Comparison of ENCODE assay signal across 30 cellular contexts in the genomic region with DNA sequence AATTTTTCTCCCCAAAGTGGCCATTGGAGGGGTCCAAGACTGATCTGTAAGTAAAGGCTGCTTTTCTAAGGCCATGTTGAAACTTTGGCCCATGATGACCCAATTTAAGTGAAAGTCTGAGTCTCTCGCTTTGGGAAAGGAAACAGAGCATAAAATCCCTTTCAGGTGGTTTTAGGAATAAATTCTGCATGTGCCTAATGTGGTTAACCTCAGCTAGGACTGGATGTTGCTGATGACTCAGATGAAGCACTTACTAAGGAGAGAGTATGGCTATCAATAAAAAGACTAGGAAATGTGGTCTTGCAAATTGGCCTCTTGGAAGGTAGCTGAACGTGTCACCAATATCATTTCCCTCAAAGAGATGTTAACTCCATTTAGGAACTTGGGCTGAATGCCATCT.
"Had no signal": no experiment of that assay in that cellular context is flagged by ENCODE, and none has a peak within 500 bp of the region (broad histone marks: within the 10 kb centered on the region; RNA-seq: fewer than 3 reads in every experiment).

No MANE protein-coding gene starts in this region.

- H3K9me3 ChIP-seq: esophagus squamous epithelium had no signal

- H3K36me3 Mint-ChIP-seq: activated naive CD4-positive, alpha-beta T cell treated with anti-CD3 and anti-CD28 coated beads, Interleukin-2, amount 10 ng/mL, durations not matched to agents 7 days and 5 days; activated naive CD4-positive, alpha-beta T cell treated with anti-CD3 and anti-CD28 coated beads, Interleukin-2, amount 50 U/mL, for 72 hours; activated naive CD8-positive, alpha-beta T cell treated with anti-CD3 and anti-CD28 coated beads, Interleukin-2, amount 10 ng/mL, durations not matched to agents 7 days and 5 days; brain had no signal

- H3K4me1 ChIP-seq: breast epithelium, esophagus squamous epithelium had no signal

- H3K9me3 Mint-ChIP-seq: activated CD4-positive, alpha-beta T cell treated with anti-CD3 and anti-CD28 coated beads, Interleukin-2, amount 10 ng/mL, durations not matched to agents 7 days and 5 days; activated naive CD4-positive, alpha-beta T cell treated with anti-CD3 and anti-CD28 coated beads, Interleukin-2, amount 10 ng/mL, durations not matched to agents 7 days and 5 days; activated naive CD4-positive, alpha-beta T cell treated with anti-CD3 and anti-CD28 coated beads, Interleukin-2, amount 50 U/mL, for 72 hours; activated naive CD8-positive, alpha-beta T cell treated with anti-CD3 and anti-CD28 coated beads, Interleukin-2, amount 10 ng/mL, durations not matched to agents 7 days and 5 days; activated T-cell treated with anti-CD3 and anti-CD28 coated beads, Interleukin-2, amount 50 U/mL, for 24 hours; effector memory CD8-positive, alpha-beta T cell had no signal

- H3K4me3 ChIP-seq: breast epithelium, coronary artery, dorsolateral prefrontal cortex, esophagus squamous epithelium had no signal

- ATAC-seq: activated CD4-positive, alpha-beta T cell treated with anti-CD3 and anti-CD28 coated beads for 36 hours; activated naive CD4-positive, alpha-beta T cell treated with anti-CD3 and anti-CD28 coated beads, Interleukin-2, amount 50 U/mL, for 72 hours; activated T-cell treated with anti-CD3 and anti-CD28 coated beads, Interleukin-2, amount 50 U/mL, for 72 hours; effector memory CD8-positive, alpha-beta T cell had no signal

- H3K27me3 Mint-ChIP-seq: activated CD4-positive, alpha-beta memory T cell treated with anti-CD3 and anti-CD28 coated beads, Interleukin-2, amount 10 ng/mL, durations not matched to agents 7 days and 5 days; activated CD4-positive, alpha-beta T cell treated with anti-CD3 and anti-CD28 coated beads, Interleukin-2, amount 10 ng/mL, durations not matched to agents 7 days and 5 days; activated naive CD4-positive, alpha-beta T cell treated with anti-CD3 and anti-CD28 coated beads, Interleukin-2, amount 10 ng/mL, durations not matched to agents 7 days and 5 days; activated naive CD8-positive, alpha-beta T cell treated with anti-CD3 and anti-CD28 coated beads, Interleukin-2, amount 10 ng/mL, durations not matched to agents 7 days and 5 days; activated T-cell treated with anti-CD3 and anti-CD28 coated beads, Interleukin-2, amount 50 U/mL, for 24 hours; central memory CD8-positive, alpha-beta T cell; dendritic cell treated with granulocyte-macrophage colony-stimulating factor and Interleukin-4, amounts not matched to agents 40 ng/mL and 50 ng/mL, for 4 days; effector memory CD8-positive, alpha-beta T cell had no signal

- H3K4me1 Mint-ChIP-seq: activated CD4-positive, alpha-beta memory T cell treated with anti-CD3 and anti-CD28 coated beads, Interleukin-2, amount 10 ng/mL, durations not matched to agents 7 days and 5 days; activated CD4-positive, alpha-beta T cell treated with anti-CD3 and anti-CD28 coated beads for 36 hours; activated CD4-positive, alpha-beta T cell treated with anti-CD3 and anti-CD28 coated beads, Interleukin-2, amount 10 ng/mL, durations not matched to agents 7 days and 5 days; activated naive CD4-positive, alpha-beta T cell treated with anti-CD3 and anti-CD28 coated beads, Interleukin-2, amount 10 ng/mL, durations not matched to agents 7 days and 5 days; activated naive CD8-positive, alpha-beta T cell treated with anti-CD3 and anti-CD28 coated beads, Interleukin-2, amount 10 ng/mL, durations not matched to agents 7 days and 5 days; central memory CD8-positive, alpha-beta T cell had no signal

- DNase-seq: activated CD4-positive, alpha-beta memory T cell treated with anti-CD3 and anti-CD28 coated beads, Interleukin-2, amount 10 ng/mL, durations not matched to agents 7 days and 5 days; activated CD4-positive, alpha-beta T cell treated with anti-CD3 and anti-CD28 coated beads for 36 hours; activated CD4-positive, alpha-beta T cell treated with anti-CD3 and anti-CD28 coated beads, Interleukin-2, amount 10 ng/mL, durations not matched to agents 7 days and 5 days; activated CD4-positive, alpha-beta T cell treated with anti-CD3 and anti-CD28 coated beads, Interleukin-2, amount 50 U/mL, for 4 hours; activated CD4-positive, CD25-positive, alpha-beta regulatory T cell; activated CD4-positive, CD25-positive, alpha-beta regulatory T cell treated with anti-CD3 and anti-CD28 coated beads, Interleukin-2, amount 50 U/mL, for 72 hours; activated CD8-positive, alpha-beta memory T cell treated with anti-CD3 and anti-CD28 coated beads, Interleukin-2, amount 50 U/mL, for 48 hours; activated gamma-delta T cell; activated naive CD4-positive, alpha-beta T cell; activated naive CD4-positive, alpha-beta T cell treated with anti-CD3 and anti-CD28 coated beads, Interleukin-2, amount 10 ng/mL, durations not matched to agents 7 days and 5 days; activated naive CD8-positive, alpha-beta T cell treated with anti-CD3 and anti-CD28 coated beads, Interleukin-2, amount 10 ng/mL, durations not matched to agents 7 days and 5 days; activated T-cell treated with anti-CD3 and anti-CD28 coated beads for 4 hours; activated T-cell treated with anti-CD3 and anti-CD28 coated beads, Interleukin-2, amount 50 U/mL, for 24 hours; activated T-cell treated with anti-CD3 and anti-CD28 coated beads, Interleukin-2, amount 50 U/mL, for 72 hours; amniotic stem cell; anterior cingulate cortex; dorsolateral prefrontal cortex; effector memory CD8-positive, alpha-beta T cell; esophagus squamous epithelium; head of caudate nucleus; hippocampal formation; T-helper 9 cell had no signal

- H3K27ac Mint-ChIP-seq: activated CD4-positive, alpha-beta memory T cell treated with anti-CD3 and anti-CD28 coated beads, Interleukin-2, amount 10 ng/mL, durations not matched to agents 7 days and 5 days; activated CD4-positive, alpha-beta T cell treated with anti-CD3 and anti-CD28 coated beads for 36 hours; activated CD4-positive, alpha-beta T cell treated with anti-CD3 and anti-CD28 coated beads, Interleukin-2, amount 10 ng/mL, durations not matched to agents 7 days and 5 days; activated naive CD4-positive, alpha-beta T cell treated with anti-CD3 and anti-CD28 coated beads, Interleukin-2, amount 10 ng/mL, durations not matched to agents 7 days and 5 days; activated naive CD4-positive, alpha-beta T cell treated with anti-CD3 and anti-CD28 coated beads, Interleukin-2, amount 50 U/mL, for 72 hours; activated naive CD8-positive, alpha-beta T cell treated with anti-CD3 and anti-CD28 coated beads, Interleukin-2, amount 10 ng/mL, durations not matched to agents 7 days and 5 days; activated T-cell treated with anti-CD3 and anti-CD28 coated beads, Interleukin-2, amount 50 U/mL, for 24 hours; activated T-cell treated with anti-CD3 and anti-CD28 coated beads, Interleukin-2, amount 50 U/mL, for 72 hours; brain; dendritic cell treated with granulocyte-macrophage colony-stimulating factor and Interleukin-4, amounts not matched to agents 40 ng/mL and 50 ng/mL, for 4 days; effector memory CD8-positive, alpha-beta T cell; T-helper 1 cell treated with Interleukin-12 subunit alpha and Interleukin-12 subunit beta and Interleukin-4 antibody, amounts not matched to agents 30 μg/mL and 1 μg/mL, for 36 hours had no signal

- H3K27ac ChIP-seq: breast epithelium, coronary artery, dorsolateral prefrontal cortex, epithelial cell of prostate, esophagus squamous epithelium had no signal

- H3K4me3 Mint-ChIP-seq: activated CD4-positive, alpha-beta memory T cell treated with anti-CD3 and anti-CD28 coated beads, Interleukin-2, amount 10 ng/mL, durations not matched to agents 7 days and 5 days; activated CD4-positive, alpha-beta T cell treated with anti-CD3 and anti-CD28 coated beads for 36 hours; activated CD4-positive, alpha-beta T cell treated with anti-CD3 and anti-CD28 coated beads, Interleukin-2, amount 10 ng/mL, durations not matched to agents 7 days and 5 days; activated naive CD4-positive, alpha-beta T cell treated with anti-CD3 and anti-CD28 coated beads, Interleukin-2, amount 10 ng/mL, durations not matched to agents 7 days and 5 days; activated naive CD8-positive, alpha-beta T cell treated with anti-CD3 and anti-CD28 coated beads, Interleukin-2, amount 10 ng/mL, durations not matched to agents 7 days and 5 days; activated T-cell treated with anti-CD3 and anti-CD28 coated beads, Interleukin-2, amount 50 U/mL, for 24 hours; activated T-cell treated with anti-CD3 and anti-CD28 coated beads, Interleukin-2, amount 50 U/mL, for 72 hours; brain; central memory CD8-positive, alpha-beta T cell; dendritic cell treated with granulocyte-macrophage colony-stimulating factor and Interleukin-4, amounts not matched to agents 40 ng/mL and 50 ng/mL, for 4 days; effector memory CD8-positive, alpha-beta T cell; T-helper 1 cell treated with Interleukin-12 subunit alpha and Interleukin-12 subunit beta and Interleukin-4 antibody, amounts not matched to agents 30 μg/mL and 1 μg/mL, for 36 hours had no signal

- H3K27me3 ChIP-seq: breast epithelium, esophagus squamous epithelium had no signal

- H3K36me3 ChIP-seq: breast epithelium, esophagus squamous epithelium had no signal
